In the genomic region with DNA sequence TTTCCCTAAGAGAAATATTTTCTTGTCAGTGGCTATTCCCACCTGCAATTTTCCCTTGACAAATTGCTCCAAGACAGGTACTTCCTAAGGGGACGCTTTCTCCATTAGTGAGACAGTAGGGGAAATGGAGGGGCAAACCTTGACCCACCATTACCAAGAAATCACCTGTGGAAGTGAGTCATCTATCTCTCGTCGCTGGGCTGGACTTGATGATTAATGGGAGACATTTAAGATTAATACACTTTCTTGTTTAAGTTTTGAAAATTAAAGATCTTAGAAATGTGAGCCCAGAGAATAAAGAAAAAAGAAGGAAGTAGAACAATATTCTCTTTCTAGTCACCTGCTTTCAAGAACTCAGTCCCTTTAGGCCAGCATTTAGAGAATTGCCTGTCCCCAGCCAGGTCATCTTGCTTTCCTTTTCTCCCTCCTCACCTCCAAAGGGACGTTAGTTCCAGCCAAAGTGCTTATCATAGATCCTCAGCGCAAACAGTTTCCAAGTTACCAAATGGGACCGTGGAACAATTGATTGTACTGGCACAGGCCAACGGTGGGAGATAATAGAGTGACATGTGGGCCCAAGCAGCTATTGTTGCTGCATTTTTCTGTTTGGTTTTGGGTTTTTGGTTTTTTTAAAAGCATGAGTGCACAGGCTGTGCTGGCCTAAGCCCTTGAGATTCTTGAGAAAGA, we compare ENCODE assay signal across 22 cellular contexts.
"Had no signal": no experiment of that assay in that cellular context is flagged by ENCODE, and none has a peak within 500 bp of the region (broad histone marks: within the 10 kb centered on the region; RNA-seq: fewer than 3 reads in every experiment).

No MANE protein-coding gene starts in this region.

- H3K36me3 Mint-ChIP-seq: activated naive CD8-positive, alpha-beta T cell treated with anti-CD3 and anti-CD28 coated beads for 36 hours; naive B cell; stimulated activated memory B cell treated with anti-CD40 and anti-IgM and Interleukin-4, amounts not matched to agents 10 μg/mL and 1 μg/mL and 100 μg/mL, for 72 hours had no signal

- H3K4me3 Mint-ChIP-seq: activated naive CD8-positive, alpha-beta T cell treated with anti-CD3 and anti-CD28 coated beads for 36 hours; activated T-cell treated with anti-CD3 and anti-CD28 coated beads, Interleukin-2, amount 50 U/mL, for 24 hours; activated T-helper 17 cell treated with anti-CD3 and anti-CD28 coated beads, Interleukin-2, amount 50 U/mL, for 72 hours; neural crest cell; stimulated activated memory B cell treated with anti-CD40 and anti-IgM and Interleukin-4, amounts not matched to agents 10 μg/mL and 1 μg/mL and 100 μg/mL, for 72 hours; T-helper 1 cell treated with Interleukin-12 subunit alpha and Interleukin-12 subunit beta and Interleukin-4 antibody, amounts not matched to agents 30 μg/mL and 1 μg/mL, for 36 hours; WTC11 had no signal

- H3K9me3 ChIP-seq: breast epithelium, esophagus squamous epithelium, right lobe of liver, suprapubic skin, upper lobe of left lung had no signal

- H3K36me3 ChIP-seq: breast epithelium, esophagus squamous epithelium, right lobe of liver, stomach, suprapubic skin, upper lobe of left lung had no signal

- H3K9me3 Mint-ChIP-seq: activated naive CD8-positive, alpha-beta T cell treated with anti-CD3 and anti-CD28 coated beads for 36 hours; activated T-cell treated with anti-CD3 and anti-CD28 coated beads, Interleukin-2, amount 50 U/mL, for 24 hours; activated T-helper 17 cell treated with anti-CD3 and anti-CD28 coated beads, Interleukin-2, amount 50 U/mL, for 72 hours; stimulated activated memory B cell treated with anti-CD40 and anti-IgM and Interleukin-4, amounts not matched to agents 10 μg/mL and 1 μg/mL and 100 μg/mL, for 72 hours; T-helper 1 cell treated with Interleukin-12 subunit alpha and Interleukin-12 subunit beta and Interleukin-4 antibody, amounts not matched to agents 30 μg/mL and 1 μg/mL, for 36 hours had no signal

- H3K4me1 Mint-ChIP-seq: activated naive CD8-positive, alpha-beta T cell treated with anti-CD3 and anti-CD28 coated beads for 36 hours; activated T-helper 17 cell treated with anti-CD3 and anti-CD28 coated beads, Interleukin-2, amount 50 U/mL, for 72 hours; naive B cell; stimulated activated memory B cell treated with anti-CD40 and anti-IgM and Interleukin-4, amounts not matched to agents 10 μg/mL and 1 μg/mL and 100 μg/mL, for 72 hours had no signal

- DNase-seq: activated CD8-positive, alpha-beta memory T cell treated with anti-CD3 and anti-CD28 coated beads, Interleukin-2, amount 50 U/mL, for 4 hours; activated naive CD8-positive, alpha-beta T cell treated with anti-CD3 and anti-CD28 coated beads for 36 hours; activated T-cell treated with anti-CD3 and anti-CD28 coated beads, Interleukin-2, amount 50 U/mL, for 24 hours; cerebellar nuclear complex; esophagus squamous epithelium; kidney; naive B cell; right lobe of liver; stimulated activated CD4-positive, alpha-beta T cell treated with anti-CD3 and anti-CD28 coated beads, Interleukin-2, amount 100 ng/mL, for 24 hours; stomach; T1000; upper lobe of left lung had no signal

- ATAC-seq: activated T-helper 17 cell treated with anti-CD3 and anti-CD28 coated beads, Interleukin-2, amount 50 U/mL, for 72 hours; right lobe of liver; stimulated activated memory B cell treated with anti-CD40 and anti-IgM and Interleukin-4, amounts not matched to agents 10 μg/mL and 1 μg/mL and 100 μg/mL, for 72 hours; WTC11 had no signal

- H3K4me3 ChIP-seq: breast epithelium, coronary artery, esophagus squamous epithelium, lung, right lobe of liver, skin epidermis, stomach, suprapubic skin, upper lobe of left lung had no signal

- H3K27ac Mint-ChIP-seq: activated naive CD8-positive, alpha-beta T cell treated with anti-CD3 and anti-CD28 coated beads for 36 hours; activated T-cell treated with anti-CD3 and anti-CD28 coated beads, Interleukin-2, amount 50 U/mL, for 24 hours; activated T-helper 17 cell treated with anti-CD3 and anti-CD28 coated beads, Interleukin-2, amount 50 U/mL, for 72 hours; naive B cell; stimulated activated memory B cell treated with anti-CD40 and anti-IgM and Interleukin-4, amounts not matched to agents 10 μg/mL and 1 μg/mL and 100 μg/mL, for 72 hours; T-helper 1 cell treated with Interleukin-12 subunit alpha and Interleukin-12 subunit beta and Interleukin-4 antibody, amounts not matched to agents 30 μg/mL and 1 μg/mL, for 36 hours; WTC11 had no signal

- H3K27ac ChIP-seq: breast epithelium, coronary artery, esophagus squamous epithelium, right lobe of liver, skin epidermis, stomach, suprapubic skin, upper lobe of left lung had no signal

- H3K27me3 ChIP-seq: breast epithelium, esophagus squamous epithelium, right lobe of liver, stomach, suprapubic skin, upper lobe of left lung had no signal

- H3K4me1 ChIP-seq: esophagus squamous epithelium, right lobe of liver, suprapubic skin, upper lobe of left lung had no signal
